In genomic region chr13:80972857-80973478, GRCh38 we compare ENCODE assay signal across 26 cellular contexts.
"Had no signal": no experiment of that assay in that cellular context is flagged by ENCODE, and none has a peak within 500 bp of the region (broad histone marks: within the 10 kb centered on the region; RNA-seq: fewer than 3 reads in every experiment).

No MANE protein-coding gene starts in this region.

- H3K4me1 ChIP-seq: ascending aorta had no signal

- H3K9me3 ChIP-seq: ascending aorta had no signal

- H3K4me3 ChIP-seq: ascending aorta had no signal

- H3K36me3 ChIP-seq: ascending aorta had no signal

- H3K27me3 ChIP-seq: ascending aorta had no signal

- DNase-seq: activated B cell treated with CpG ODN at 0.5 μM for 24 hours; activated CD4-positive, alpha-beta memory T cell treated with anti-CD3 and anti-CD28 coated beads for 36 hours; activated CD4-positive, alpha-beta T cell treated with anti-CD3 and anti-CD28 coated beads for 4 hours; activated CD4-positive, alpha-beta T cell treated with anti-CD3 and anti-CD28 coated beads, Interleukin-2, amount 10 ng/mL, durations not matched to agents 24 days and 14 days; activated CD4-positive, alpha-beta T cell treated with anti-CD3 and anti-CD28 coated beads, Interleukin-2, amount 50 U/mL, for 1 hour; activated CD4-positive, alpha-beta T cell treated with anti-CD3 and anti-CD28 coated beads, Interleukin-2, amount 50 U/mL, for 4 hours; activated CD4-positive, CD25-positive, alpha-beta regulatory T cell treated with anti-CD3 and anti-CD28 coated beads, Interleukin-2, amount 50 U/mL, for 72 hours; activated CD8-positive, alpha-beta memory T cell treated with anti-CD3 and anti-CD28 coated beads, Interleukin-2, amount 50 U/mL, for 4 hours; activated CD8-positive, alpha-beta T cell treated with anti-CD3 and anti-CD28 coated beads for 36 hours; activated effector memory CD4-positive, alpha-beta T cell treated with Interleukin-2 at 50 U/mL for 16 hours; activated gamma-delta T cell; activated naive CD4-positive, alpha-beta T cell treated with anti-CD3 and anti-CD28 coated beads, Interleukin-2, amount 10 ng/mL, durations not matched to agents 7 days and 5 days; activated naive CD4-positive, alpha-beta T cell treated with Interleukin-2 at 50 U/mL for 16 hours; activated naive CD8-positive, alpha-beta T cell treated with anti-CD3 and anti-CD28 coated beads, Interleukin-2, amount 10 ng/mL, durations not matched to agents 7 days and 5 days; activated naive CD8-positive, alpha-beta T cell treated with anti-CD3 and anti-CD28 coated beads, Interleukin-2, amount 50 U/mL, for 24 hours; activated T-cell treated with anti-CD3 and anti-CD28 coated beads, Interleukin-2, amount 50 U/mL, for 24 hours; activated T-cell treated with anti-CD3 and anti-CD28 coated beads, Interleukin-2, amount 50 U/mL, for 48 hours; amygdala; anterior cingulate cortex; central memory CD4-positive, alpha-beta T cell; T-helper 1 cell; T-helper 2 cell; T-helper 9 cell had no signal

- H3K27ac ChIP-seq: ascending aorta, VCaP had no signal

- FAIRE-seq: TTC549 had no signal

- ATAC-seq: activated CD8-positive, alpha-beta T cell treated with anti-CD3 and anti-CD28 coated beads for 36 hours; activated naive CD8-positive, alpha-beta T cell treated with anti-CD3 and anti-CD28 coated beads, Interleukin-2, amount 50 U/mL, for 24 hours had no signal
